8 cellular contexts compared by ENCODE assay signal in genomic region chr3:152298393-152299242, GRCh38. TPM values are rescaled to one million over a fixed set of nuclear protein-coding genes. Genes with fewer than 3 reads are reported as not detected.
DNase-seq lines count a peak whose midpoint lies in the region; ATAC-seq, FAIRE-seq and TF ChIP-seq lines count a peak whose summit lies in the region.

No MANE protein-coding gene starts in this region.

- H3K27me3 ChIP-seq in HUES64 (ENCODE audit: insufficient read depth, low read length), result no peaks in the 10 kb centered on the region
- H3K27me3 ChIP-seq in adipocyte (replicated peaks; ENCODE audit: control insufficient read depth, insufficient read depth, low read length), result no peaks in the 10 kb centered on the region
- no peaks in the 10 kb centered on the region for H3K27me3 ChIP-seq in heart left ventricle

- H3K4me1 ChIP-seq in HUES64 (ENCODE audit: insufficient read depth, low read length), result peaks cover 55% of the 10 kb centered on the region
- peaks cover 50% of the 10 kb centered on the region for H3K4me1 ChIP-seq in adipocyte (ENCODE audit: control insufficient read depth, insufficient read depth, low read length)
- peaks cover 7 to 99% (median 68%) of the 10 kb centered on the region in 12 donors for H3K4me1 ChIP-seq in heart left ventricle

- peaks cover 28% of the 10 kb centered on the region for H3K4me1 Mint-ChIP-seq in progenitor cell of endocrine pancreas (ENCODE audit: low read depth)

- H3K4me3 ChIP-seq in HUES64 (ENCODE audit: low read length) (0 out of 2 replicates have a peak overlapping the region, but pooled peaks have one; percentile 24), adipocyte (ENCODE audit: low read length) (peak overlapping the region; percentile 78), heart left ventricle (peak overlapping the region in 11 of 12 donors; percentile 16 to 59 (median 47))

- H3K9me3 ChIP-seq in HUES64 (ENCODE audit: insufficient read depth, low read depth, low read length) (no peaks in the 10 kb centered on the region), adipocyte (ENCODE audit: control insufficient read depth, low read length) (no peaks in the 10 kb centered on the region), heart left ventricle (no peaks in the 10 kb centered on the region)

- intact Hi-C loops in heart left ventricle (cut with DNase I), result loop anchor here in 2 of 10 donors (2.0 kb wide), 1 partner anchor 30 kb away; the partner anchor contains the start of gene MBNL1 (in 2 of the 2)

- H3K27ac ChIP-seq in HUES64 (ENCODE audit: low read depth, low read length) (peak overlapping the region; percentile 39; the same call in 1 of the 2 replicates), heart left ventricle (peak overlapping the region; percentile 35 to 91 (median 82))

- DNase-seq in DMS53 (lab: John Stamatoyannopoulos, UW), result peak; percentile 64
- DNase-seq in RPMI8226, result peak; percentile 93
- peak; percentile 98 for DNase-seq in adipocyte (ENCODE audit: low read depth)
- DNase-seq in heart left ventricle, result peak; percentile 40 to 60 (median 52)
- DNase-seq in progenitor cell of endocrine pancreas (ENCODE audit: low spot score, unreplicated experiment), result no peak
- DNase-seq in frontal cortex (ENCODE audit: low spot score in 2 of 2), result no peak

- WGBS in HUES64, result 82% methylated on average over 14 of the region's 14 CpGs
- WGBS in heart left ventricle, 4 donors, result 2 to 6% (median 3%) methylated on average over 14 of the region's 14 CpGs

- peak overlapping the region; percentile 16 for H3K4me3 Mint-ChIP-seq in progenitor cell of endocrine pancreas (ENCODE audit: low read depth)

- H3K27ac Mint-ChIP-seq in progenitor cell of endocrine pancreas, result peak overlapping the region; percentile 84

- no peak for TF ChIP-seq POLR2A in heart left ventricle (IDR thresholded peaks at IDR 0.05)

- no peak for TF ChIP-seq CTCF in heart left ventricle (IDR thresholded peaks at IDR 0.05)
- TF ChIP-seq CTCF in progenitor cell of endocrine pancreas (IDR thresholded peaks at IDR 0.05; ENCODE audit: unreplicated experiment), result no peak

- peaks cover 9% of the 10 kb centered on the region for H3K36me3 Mint-ChIP-seq in progenitor cell of endocrine pancreas (ENCODE audit: insufficient read depth)

- H3K27me3 Mint-ChIP-seq in progenitor cell of endocrine pancreas, result no peaks in the 10 kb centered on the region

- FAIRE-seq in frontal cortex (lab: Jason Lieb, UNC), result no peak

- no peaks in the 10 kb centered on the region for H3K9me3 Mint-ChIP-seq in progenitor cell of endocrine pancreas (ENCODE audit: low read depth)

- H3K36me3 ChIP-seq in HUES64 (ENCODE audit: insufficient read depth, low read length) (no peaks in the 10 kb centered on the region), adipocyte (ENCODE audit: control insufficient read depth, insufficient read depth, low read length, severe bottlenecking) (peaks cover 10% of the 10 kb centered on the region), heart left ventricle (peaks cover 0 to 20% (median 5%) of the 10 kb centered on the region in 9 donors)

- ATAC-seq in GM21447 (IDR thresholded peaks at IDR 0.05; ENCODE audit: unreplicated experiment) (peak; percentile 45), heart left ventricle (peak; percentile 80 to 88 (median 84))

- peak overlapping the region; percentile 56 for H3K9ac ChIP-seq in HUES64 (ENCODE audit: low read depth, low read length)
- peak overlapping the region; percentile 77 for H3K9ac ChIP-seq in adipocyte (ENCODE audit: low read length)

RNA-seq across cellular contexts. Expression of gene MBNL1, which starts 29.9 kb away (rescaled TPM):
- polyA plus RNA-seq in HUES64 (2013, experiment 1 of 2), result 6.5 TPM
- 8.2 TPM for polyA plus RNA-seq in HUES64 (2013, experiment 2 of 2)
- total RNA-seq in heart left ventricle (100 to 1,000 TPM; 156 to 416 (median 193) TPM), progenitor cell of endocrine pancreas (29.4 and 38.1 TPM in 2 replicates), frontal cortex (44.0 TPM)
- polyA plus RNA-seq in heart left ventricle, result 10 to 100 TPM; 46.8 to 64.7 TPM

Comparison
In these comparisons a context has a peak if more than half of its experiments do, and no peak if none do; other contexts are left out.
1. DNase-seq: peak in DMS53 (single experiment), RPMI8226 (single experiment), adipocyte (single experiment) and heart left ventricle (5 of 5); none in progenitor cell of endocrine pancreas (single experiment) and frontal cortex (0 of 2).
2. H3K4me3 ChIP-seq: peak in every context shown above with its lines; median percentile 78 in adipocyte; 47 in heart left ventricle; 24 in HUES64.